8 cellular contexts compared by ENCODE assay signal in the genomic region with DNA sequence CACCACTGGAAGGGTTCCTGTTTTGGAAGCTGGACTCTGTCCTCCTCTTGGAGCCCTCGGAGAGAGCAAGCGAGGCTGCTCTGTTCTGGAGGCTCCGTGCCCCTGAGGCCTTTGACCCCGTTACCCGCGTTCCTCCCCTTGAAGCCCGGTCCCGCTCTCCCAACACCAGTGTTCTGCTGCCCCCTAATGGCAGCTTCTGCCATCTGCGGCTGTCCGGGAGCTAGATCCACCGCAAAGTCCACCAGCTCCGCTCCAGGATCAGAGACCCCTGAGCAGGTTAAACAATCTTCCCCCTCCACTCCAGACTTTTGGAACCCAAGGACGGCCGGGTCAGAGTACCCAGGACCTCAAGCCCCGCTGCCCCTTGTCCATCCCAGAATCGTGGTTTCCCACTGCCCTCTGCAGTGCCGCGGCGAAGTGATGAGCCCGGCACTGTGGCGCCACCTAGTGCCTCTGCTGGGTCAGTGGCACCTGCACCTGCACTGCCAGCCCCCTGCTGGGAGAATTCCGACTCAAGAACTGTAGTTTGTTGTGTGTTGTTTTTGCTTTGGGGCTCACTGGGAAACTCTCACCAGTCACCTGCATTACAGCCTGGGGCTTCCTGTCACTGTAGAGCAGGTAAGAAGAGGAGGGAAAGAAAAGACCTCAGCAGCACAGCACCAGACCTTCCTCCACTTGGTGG.
A peak's percentile ranks its signal among the peaks of the same experiment; 100 is the strongest.
DNase-seq lines count a peak whose midpoint lies in the region; ATAC-seq, FAIRE-seq and TF ChIP-seq lines count a peak whose summit lies in the region.

No MANE protein-coding gene starts in this region.

- ATAC-seq in GM19035 (IDR thresholded peaks at IDR 0.05; ENCODE audit: unreplicated experiment) (peak; percentile 88), HG03354 (IDR thresholded peaks at IDR 0.05; ENCODE audit: poor library complexity, severe bottlenecking, unreplicated experiment) (peak; percentile 88)
- peak; percentile 91 to 95 for ATAC-seq in activated CD4-positive, CD25-positive, alpha-beta regulatory T cell treated with anti-CD3 and anti-CD28 coated beads, Interleukin-2, amount 50 U/mL, for 24 hours
- ATAC-seq in central memory CD8-positive, alpha-beta T cell (replicated peaks; ENCODE audit: extremely low read depth, poor library complexity, severe bottlenecking), result peak; percentile 95

- H3K4me3 Mint-ChIP-seq in central memory CD8-positive, alpha-beta T cell, result peak overlapping the region; percentile 73

- peak overlapping the region; percentile 54 to 63 for H3K4me3 ChIP-seq in kidney (ENCODE audit: low read length in 2 of 2)

- no peaks in the 10 kb centered on the region for H3K9me3 ChIP-seq in kidney (ENCODE audit: control insufficient read depth in 1 of 2, low read length in 2 of 2)

- FAIRE-seq in kidney (lab: Jason Lieb, UNC), result no peak

- intact Hi-C loops in kidney (cut with DNase I), result loop anchor here (10.0 kb wide), 2 partner anchors 138 to 242 kb away; no protein-coding TSS in a partner anchor

- peaks cover 0 to 16% of the 10 kb centered on the region in 2 donors for H3K4me1 ChIP-seq in kidney (ENCODE audit: control insufficient read depth in 1 of 2, insufficient read depth in 1 of 2, low read depth in 1 of 2, low read length in 2 of 2)

- no peaks in the 10 kb centered on the region for H3K9me3 Mint-ChIP-seq in central memory CD8-positive, alpha-beta T cell

- peaks cover 10% of the 10 kb centered on the region for H3K27me3 Mint-ChIP-seq in central memory CD8-positive, alpha-beta T cell

- no peak overlapping the region for H3K27ac ChIP-seq in kidney (ENCODE audit: low read depth in 2 of 2, low read length in 2 of 2)

- no peaks in the 10 kb centered on the region for H3K36me3 ChIP-seq in kidney (ENCODE audit: control insufficient read depth in 1 of 2, insufficient read depth in 2 of 2, low read length in 2 of 2)

- peak; percentile 88 for TF ChIP-seq CTCF in kidney (IDR thresholded peaks at IDR 0.05; ENCODE audit: borderline replicate concordance, extremely low read depth, insufficient read depth)

- H3K9ac ChIP-seq in kidney (ENCODE audit: low read length in 2 of 2), result peak overlapping the region in 1 of 2 donors; percentile 10

- H3K27ac Mint-ChIP-seq in central memory CD8-positive, alpha-beta T cell (ENCODE audit: low read depth), result no peak overlapping the region

- H3K36me3 Mint-ChIP-seq in central memory CD8-positive, alpha-beta T cell (ENCODE audit: insufficient read depth), result no peaks in the 10 kb centered on the region

- H3K4me1 Mint-ChIP-seq in central memory CD8-positive, alpha-beta T cell, result peaks cover 5% of the 10 kb centered on the region

- peak; percentile 92 for DNase-seq in AG08395 (ENCODE audit: low spot score)
- peak; percentile 91 for DNase-seq in NCI-H345 (lab: John Stamatoyannopoulos, UW)
- peak; percentile 75 to 80 for DNase-seq in central memory CD8-positive, alpha-beta T cell (ENCODE audit: low spot score in 2 of 2)
- DNase-seq in kidney, result peak; percentile 91
- peak; percentile 64 to 70 for DNase-seq in stimulated activated CD4-positive, alpha-beta T cell treated with anti-CD3 and anti-CD28 coated beads, Interleukin-15, amount 100 ng/mL, for 1 hour (ENCODE audit: low read depth in 1 of 2, low spot score in 1 of 2)
